15 cellular contexts compared by ENCODE assay signal in the genomic region with DNA sequence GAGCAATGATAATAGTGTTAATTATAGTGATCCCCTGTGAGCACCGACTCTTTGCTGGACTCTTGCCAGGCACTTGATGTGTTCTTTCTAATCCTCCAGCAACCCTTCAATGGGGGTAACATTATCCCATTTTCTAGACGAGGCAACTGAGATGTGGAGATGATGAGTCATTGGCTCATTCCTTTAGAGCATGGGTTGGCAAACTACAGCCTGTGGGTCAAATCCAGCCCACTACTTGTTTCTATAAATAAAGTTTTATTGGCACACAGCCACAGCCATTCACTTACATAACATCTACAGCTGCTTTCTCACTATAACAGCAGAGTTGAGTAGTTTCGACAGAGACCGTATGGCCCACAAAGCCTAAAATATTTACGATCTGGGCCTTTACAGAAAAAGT.
DNase-seq lines count a peak whose midpoint lies in the region; ATAC-seq, FAIRE-seq and TF ChIP-seq lines count a peak whose summit lies in the region.
"Had no signal": no experiment of that assay in that cellular context is flagged by ENCODE, and none has a peak within 500 bp of the region (broad histone marks: within the 10 kb centered on the region; RNA-seq: fewer than 3 reads in every experiment).

No MANE protein-coding gene starts in this region.

- TF ChIP-seq CTCF in HepG2 (CRISPR knock-in tag; IDR thresholded peaks at IDR 0.05) (no peak), right lobe of liver (IDR thresholded peaks at IDR 0.05) (no peak), fibroblast of mammary gland (conservative IDR thresholded peaks at IDR 0.05; ENCODE audit: control insufficient read depth, insufficient read depth, low read depth, low read length) (no peak)

- H3K27ac ChIP-seq in HepG2 (ENCODE audit: extremely low read length, insufficient read depth, low read length): no peak overlapping the region
- H3K27ac ChIP-seq in right lobe of liver: no peak overlapping the region
- H3K27ac ChIP-seq: SJSA1 had no signal

- DNase-seq in HepG2 (ENCODE audit: low spot score) (no peak), right lobe of liver (no peak), NCI-H82 treated with DMSO at 0.1 percent for 48 hours (lab: John Stamatoyannopoulos, UW; ENCODE audit: unreplicated experiment) (peak; percentile 9), fibroblast of mammary gland (ENCODE audit: low read depth) (peak; percentile 64), ecto neural progenitor cell (ENCODE audit: low spot score) (no peak), NCI-H1092 (lab: John Stamatoyannopoulos, UW) (no peak), activated gamma-delta T cell (lab: John Stamatoyannopoulos, UW) (no peak), dermis blood vessel endothelial cell (no peak)
- DNase-seq: activated CD4-positive, alpha-beta memory T cell treated with anti-CD3 and anti-CD28 coated beads for 36 hours; AML-193; effector memory CD4-positive, alpha-beta T cell; NCI-H774 had no signal

- no TSS peak for BruUV-seq in HepG2 (replicated peaks; lab: Mats Ljungman, UMichigan)

- in situ Hi-C loops in HepG2 (cut with HindIII; ENCODE audit: extremely low pct_ligation_motif_present, low pct_unique_long_range_greater_than_20kb): no loop called here

- TF ChIP-seq EP300 in HepG2 (IDR thresholded peaks at IDR 0.05; ENCODE audit: low read depth in 2 of 2, low read length in 2 of 2) (no peak), HepG2 (CRISPR knock-in tag; IDR thresholded peaks at IDR 0.05; ENCODE audit: borderline replicate concordance) (no peak)

- intact Hi-C loops in HepG2 (cut with micrococcal nuclease; ENCODE audit: unreplicated experiment): no loop called here
- intact Hi-C loops in right lobe of liver (cut with DNase I): no loop called here

- H3K4me1 ChIP-seq in HepG2 (ENCODE audit: insufficient read depth, low read length) (no peaks in the 10 kb centered on the region), right lobe of liver (no peaks in the 10 kb centered on the region)

- H3K9ac ChIP-seq in HepG2 (ENCODE audit: insufficient read depth, low read depth, low read length): no peak overlapping the region

- H3K4me2 ChIP-seq in HepG2 (ENCODE audit: low read depth, low read length): no peak overlapping the region

- H3K79me2 ChIP-seq in HepG2 (ENCODE audit: insufficient read depth, low read length): no peaks in the 10 kb centered on the region

- no peak for ATAC-seq in HepG2
- no peak for ATAC-seq in right lobe of liver
- ATAC-seq: activated T-helper 17 cell treated with anti-CD3 and anti-CD28 coated beads, Interleukin-2, amount 50 U/mL, for 72 hours had no signal

- H3K4me3 ChIP-seq in HepG2 (replicated peaks in 1 of 3; ENCODE audit: insufficient read depth in 1 of 3, low read depth in 2 of 3, low read length in 3 of 3) (no peak overlapping the region), right lobe of liver (no peak overlapping the region), fibroblast of mammary gland (ENCODE audit: control insufficient read depth, low read depth, low read length) (no peak overlapping the region)
- H3K4me3 ChIP-seq: SJSA1 had no signal

- POLR2A ChIA-PET in HepG2 (lab: Yijun Ruan, JAX): no interaction called here

- H2AFZ ChIP-seq in HepG2 (ENCODE audit: low read length): no peak overlapping the region

- 50% methylated on average over 5 of the region's 5 CpGs for WGBS in HepG2 (ENCODE audit: low lambda C conversion rate)
- WGBS in right lobe of liver (ENCODE audit: insufficient coverage, low coverage, low lambda C conversion rate, missing lambda C conversion rate): 59% methylated on average over 5 of the region's 5 CpGs

- no peaks in the 10 kb centered on the region for H4K20me1 ChIP-seq in HepG2 (ENCODE audit: insufficient read depth, low read length)

- no peak for TF ChIP-seq POLR2A in HepG2 (IDR thresholded peaks at IDR 0.05; ENCODE audit: insufficient read depth in 1 of 2, low read depth in 2 of 2, low read length in 2 of 2)
- no peak for TF ChIP-seq POLR2A in right lobe of liver (IDR thresholded peaks at IDR 0.05)

- CTCF ChIA-PET in HepG2 (lab: Yijun Ruan, JAX; ENCODE audit: low intra/inter-chr PET ratio, low total read pairs): no interaction called here

- H3K36me3 ChIP-seq in HepG2 (replicated peaks in 1 of 2; ENCODE audit: control insufficient read depth in 1 of 2, insufficient read depth in 2 of 2, low read length in 2 of 2) (no peaks in the 10 kb centered on the region), right lobe of liver (no peaks in the 10 kb centered on the region)
- H3K36me3 ChIP-seq: SJSA1 had no signal

- no peak for TF ChIP-seq RAD21 in HepG2 (CRISPR knock-in tag; IDR thresholded peaks at IDR 0.05)

- H3K9me3 ChIP-seq in HepG2 (ENCODE audit: low read length) (no peaks in the 10 kb centered on the region), right lobe of liver (no peaks in the 10 kb centered on the region)
- H3K9me3 ChIP-seq: SJSA1 had no signal

- no peak for FAIRE-seq in HepG2 (lab: Jason Lieb, UNC)
- FAIRE-seq: islet of Langerhans had no signal

- peaks cover 0 to 29% of the 10 kb centered on the region in 2 experiments; a peak in 3 of 5 replicates for H3K27me3 ChIP-seq in HepG2 (ENCODE audit: control insufficient read depth in 1 of 2, insufficient read depth in 2 of 2, low read length in 2 of 2)
- no peaks in the 10 kb centered on the region for H3K27me3 ChIP-seq in right lobe of liver

TF ChIP-seq in HepG2, 621 proteins besides CTCF, POLR2A, EP300 and RAD21 (continues in another document):
- TF ChIP-seq NR2C2 (CRISPR knock-in tag; IDR thresholded peaks at IDR 0.05; ENCODE audit: borderline replicate concordance): no peak
- no peak for TF ChIP-seq MIXL1 (CRISPR knock-in tag; IDR thresholded peaks at IDR 0.05)
- TF ChIP-seq, protein P1, sequence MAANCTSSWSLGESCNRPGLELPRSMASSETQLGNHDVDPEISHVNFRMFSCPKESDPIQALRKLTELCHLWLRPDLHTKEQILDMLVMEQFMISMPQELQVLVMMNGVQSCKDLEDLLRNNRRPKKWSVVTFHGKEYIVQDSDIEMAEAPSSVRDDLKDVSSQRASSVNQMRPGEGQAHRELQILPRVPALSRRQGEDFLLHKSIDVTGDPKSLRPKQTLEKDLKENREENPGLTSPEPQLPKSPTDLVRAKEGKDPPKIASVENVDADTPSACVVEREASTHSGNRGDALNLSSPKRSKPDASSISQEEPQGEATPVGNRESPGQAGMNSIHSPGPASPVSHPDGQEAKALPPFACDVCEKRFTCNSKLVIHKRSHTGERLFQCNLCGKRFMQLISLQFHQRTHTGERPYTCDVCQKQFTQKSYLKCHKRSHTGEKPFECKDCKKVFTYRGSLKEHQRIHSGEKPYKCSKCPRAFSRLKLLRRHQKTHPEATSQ (CRISPR knock-in tag; IDR thresholded peaks at IDR 0.05; ENCODE audit: borderline replicate concordance): no peak
- TF ChIP-seq TARDBP (CRISPR knock-in tag; IDR thresholded peaks at IDR 0.05): no peak
- TF ChIP-seq, protein P2, sequence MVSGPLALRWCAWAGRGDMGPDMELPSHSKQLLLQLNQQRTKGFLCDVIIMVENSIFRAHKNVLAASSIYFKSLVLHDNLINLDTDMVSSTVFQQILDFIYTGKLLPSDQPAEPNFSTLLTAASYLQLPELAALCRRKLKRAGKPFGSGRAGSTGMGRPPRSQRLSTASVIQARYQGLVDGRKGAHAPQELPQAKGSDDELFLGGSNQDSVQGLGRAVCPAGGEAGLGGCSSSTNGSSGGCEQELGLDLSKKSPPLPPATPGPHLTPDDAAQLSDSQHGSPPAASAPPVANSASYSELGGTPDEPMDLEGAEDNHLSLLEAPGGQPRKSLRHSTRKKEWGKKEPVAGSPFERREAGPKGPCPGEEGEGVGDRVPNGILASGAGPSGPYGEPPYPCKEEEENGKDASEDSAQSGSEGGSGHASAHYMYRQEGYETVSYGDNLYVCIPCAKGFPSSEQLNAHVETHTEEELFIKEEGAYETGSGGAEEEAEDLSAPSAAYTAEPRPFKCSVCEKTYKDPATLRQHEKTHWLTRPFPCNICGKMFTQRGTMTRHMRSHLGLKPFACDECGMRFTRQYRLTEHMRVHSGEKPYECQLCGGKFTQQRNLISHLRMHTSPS (CRISPR knock-in tag; IDR thresholded peaks at IDR 0.05; ENCODE audit: low read depth): no peak
- TF ChIP-seq SSRP1 (CRISPR knock-in tag; IDR thresholded peaks at IDR 0.05): no peak
- TF ChIP-seq YEATS2 (CRISPR knock-in tag; IDR thresholded peaks at IDR 0.05; ENCODE audit: borderline replicate concordance): no peak

Comparison
In these comparisons a context has a peak if more than half of its experiments do, and no peak if none do; other contexts are left out.
1. DNase-seq: peak in NCI-H82 treated with DMSO at 0.1 percent for 48 hours (single experiment) and fibroblast of mammary gland (single experiment); none in HepG2 (single experiment), right lobe of liver (0 of 3), ecto neural progenitor cell (single experiment), NCI-H1092 (single experiment), activated gamma-delta T cell (single experiment) and dermis blood vessel endothelial cell (single experiment).